ENCODE assay signal across 10 cellular contexts in the genomic region with DNA sequence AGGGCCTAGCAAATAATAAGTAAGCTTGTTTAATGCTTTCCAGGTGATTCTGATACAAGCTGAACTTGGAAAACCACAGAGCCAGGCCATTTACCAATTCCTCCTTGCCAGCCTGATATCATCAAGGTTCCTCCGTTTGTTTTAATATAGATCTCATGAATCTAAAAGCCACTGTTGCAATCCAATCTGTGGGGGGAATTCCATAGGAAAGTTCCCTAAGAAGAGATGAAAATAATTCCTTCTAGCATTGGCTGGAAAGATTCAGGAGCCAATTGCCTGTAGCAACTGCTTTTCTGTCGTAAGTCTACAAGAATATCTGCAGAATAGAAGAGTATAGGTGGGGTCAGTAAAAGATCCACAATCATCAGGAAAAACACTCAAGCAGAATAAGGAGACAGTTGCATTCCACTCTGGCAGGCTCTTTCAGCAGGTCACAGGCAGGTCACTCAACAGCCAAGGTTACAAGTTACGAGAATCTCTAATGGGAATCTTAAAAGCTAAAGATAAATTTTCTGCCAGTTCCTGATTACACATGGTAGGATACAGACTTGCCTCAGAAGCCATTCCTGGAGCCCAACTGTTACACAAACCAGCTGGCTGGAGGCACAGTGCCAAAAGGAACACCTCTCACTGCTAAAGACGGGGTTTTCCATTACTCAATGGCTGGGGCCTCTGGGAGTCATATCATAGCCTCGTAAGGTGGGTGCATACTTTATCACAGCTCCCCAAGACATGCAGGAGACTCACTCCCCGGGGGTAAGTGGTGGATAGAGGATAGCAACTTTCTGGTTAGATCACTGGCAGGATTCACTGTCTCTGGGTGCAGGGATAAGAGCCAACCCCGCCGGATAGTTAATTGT. TPM values are rescaled to one million over a fixed set of nuclear protein-coding genes. Genes with fewer than 3 reads are reported as not detected.
A peak's percentile ranks its signal among the peaks of the same experiment; 100 is the strongest.
DNase-seq lines count a peak whose midpoint lies in the region; TF ChIP-seq lines count a peak whose summit lies in the region.
"Had no signal": no experiment of that assay in that cellular context is flagged by ENCODE, and none has a peak within 500 bp of the region (broad histone marks: within the 10 kb centered on the region; RNA-seq: fewer than 3 reads in every experiment).

No MANE protein-coding gene starts in this region.

- H3K36me3 ChIP-seq in Peyer's patch (peaks cover 0 to 11% (median 0%) of the 10 kb centered on the region in 3 donors), fibroblast of lung (ENCODE audit: control insufficient read depth, insufficient read depth, low read length) (no peaks in the 10 kb centered on the region)

- no peak for TF ChIP-seq POLR2A in Peyer's patch (IDR thresholded peaks at IDR 0.05)

- no peak overlapping the region for H3K4me3 ChIP-seq in AG10803 (ENCODE audit: low read length)
- no peak overlapping the region for H3K4me3 ChIP-seq in Peyer's patch
- no peak overlapping the region for H3K4me3 ChIP-seq in fibroblast of lung (replicated peaks in 1 of 4; ENCODE audit: control extremely low read depth in 1 of 4, insufficient read depth in 1 of 4, low read depth in 3 of 4, low read length in 4 of 4)
- H3K4me3 ChIP-seq in coronary artery = no peak overlapping the region

- H3K9ac ChIP-seq in fibroblast of lung (ENCODE audit: insufficient read depth, low read length) = no peak overlapping the region

- DNase-seq in AG10803 (ENCODE audit: low read depth) (peak; percentile 73), Peyer's patch (peak; percentile 30 to 69 (median 59)), fibroblast of lung (ENCODE audit: low read depth in 2 of 2) (peak; percentile 81 to 96), occipital lobe (lab: John Stamatoyannopoulos, UW) (peak; percentile 23), NCI-H187 (lab: John Stamatoyannopoulos, UW) (no peak), SHP77 (lab: John Stamatoyannopoulos, UW) (no peak), iPS-NIHi7 (ENCODE audit: extremely low spot score) (no peak), coronary artery (ENCODE audit: low spot score) (no peak)
- DNase-seq: DMS53, NCI-H146 had no signal

- H3K4me2 ChIP-seq in fibroblast of lung (ENCODE audit: extremely low read depth, insufficient read depth, low read length) = peak overlapping the region; percentile 25

- no peak for TF ChIP-seq CTCF in AG10803 (conservative IDR thresholded peaks at IDR 0.05; ENCODE audit: low read length)
- TF ChIP-seq CTCF in Peyer's patch (IDR thresholded peaks at IDR 0.05) = no peak
- TF ChIP-seq CTCF in fibroblast of lung (conservative IDR thresholded peaks at IDR 0.05 in 1 of 2, IDR thresholded peaks at IDR 0.05 in 1 of 2; ENCODE audit: low read depth in 1 of 2, low read length in 2 of 2) = no peak
- TF ChIP-seq CTCF in coronary artery (IDR thresholded peaks at IDR 0.05) = no peak

- no peaks in the 10 kb centered on the region for H4K20me1 ChIP-seq in fibroblast of lung (ENCODE audit: control insufficient read depth, extremely low read depth, insufficient read depth, low read length)

- H3K9me3 ChIP-seq in Peyer's patch = no peaks in the 10 kb centered on the region
- H3K9me3 ChIP-seq in fibroblast of lung (ENCODE audit: control insufficient read depth, insufficient read depth, low read depth, low read length) = no peaks in the 10 kb centered on the region

- H3K79me2 ChIP-seq in fibroblast of lung (ENCODE audit: control insufficient read depth, insufficient read depth, low read length) = no peaks in the 10 kb centered on the region

- H2AFZ ChIP-seq in fibroblast of lung (ENCODE audit: low read length) = no peak overlapping the region

- H3K27me3 ChIP-seq in Peyer's patch (no peaks in the 10 kb centered on the region), fibroblast of lung (ENCODE audit: control insufficient read depth, insufficient read depth, low read length) (no peaks in the 10 kb centered on the region)

- H3K27ac ChIP-seq in Peyer's patch (peak overlapping the region in 2 of 4 donors; percentile 5 to 48), fibroblast of lung (ENCODE audit: insufficient read depth, low read length) (no peak overlapping the region), coronary artery (no peak overlapping the region)

- peaks cover 0 to 16% (median 0%) of the 10 kb centered on the region in 4 donors for H3K4me1 ChIP-seq in Peyer's patch
- peaks cover 3% of the 10 kb centered on the region for H3K4me1 ChIP-seq in fibroblast of lung (ENCODE audit: control insufficient read depth, extremely low read depth, insufficient read depth, low read length)

RNA-seq across cellular contexts. Expression of gene FGD6, which starts 43.6 kb away (rescaled TPM):
- 10 to 100 TPM; 14.9 to 24.3 (median 22.4) TPM for total RNA-seq in Peyer's patch
- 3.3 and 5.6 TPM in 2 replicates for total RNA-seq in fibroblast of lung
- polyA plus RNA-seq in fibroblast of lung = 3.0 and 4.7 TPM in 2 replicates
- polyA plus RNA-seq in fibroblast of lung (2012) = 1.4 and 2.1 TPM in 2 replicates
- polyA minus RNA-seq in fibroblast of lung (ENCODE audit: low replicate concordance) = 0.78 and 1.5 TPM in 2 replicates
- total RNA-seq in occipital lobe = 21.1 TPM

RNA-seq across cellular contexts. Expression of gene VEZT, which starts 44.0 kb away (rescaled TPM):
- total RNA-seq in Peyer's patch (100 to 1,000 TPM in 2 of 4 donors, 10 to 100 TPM in 2; 76.5 to 121 (median 95.2) TPM), fibroblast of lung (50.1 and 76.6 TPM in 2 replicates), occipital lobe (256 TPM)
- polyA plus RNA-seq in fibroblast of lung = 96.1 and 123 TPM in 2 replicates
- 45.7 and 52.9 TPM in 2 replicates for polyA plus RNA-seq in fibroblast of lung (2012)
- 23.8 and 32.3 TPM in 2 replicates for polyA minus RNA-seq in fibroblast of lung (ENCODE audit: low replicate concordance)

Comparison
In these comparisons a context has a peak if more than half of its experiments do, and no peak if none do; other contexts are left out.
1. DNase-seq: peak in AG10803 (single experiment), Peyer's patch (3 of 3), fibroblast of lung (2 of 2) and occipital lobe (single experiment); none in NCI-H187 (0 of 2), SHP77 (0 of 2), iPS-NIHi7 (single experiment) and coronary artery (single experiment).